In genomic region chr2:233519787-233520611, GRCh38 we compare ENCODE assay signal across 13 cellular contexts. TPM values are rescaled to one million over a fixed set of nuclear protein-coding genes. Genes with fewer than 3 reads are reported as not detected.
DNase-seq lines count a peak whose midpoint lies in the region; ATAC-seq, FAIRE-seq and TF ChIP-seq lines count a peak whose summit lies in the region.
"Had no signal": no experiment of that assay in that cellular context is flagged by ENCODE, and none has a peak within 500 bp of the region (broad histone marks: within the 10 kb centered on the region; RNA-seq: fewer than 3 reads in every experiment).

No MANE protein-coding gene starts in this region.

- 85% methylated on average over 3 of the region's 3 CpGs for WGBS in thyroid gland, 2 donors

- DNase-seq in GM12891 (ENCODE audit: insufficient read length, low spot score), result no peak
- DNase-seq in RPMI8226, result peak; percentile 45
- no peak for DNase-seq in thyroid gland
- no peak for DNase-seq in DMS114 treated with DMSO at 0.1 percent for 48 hours (lab: John Stamatoyannopoulos, UW; ENCODE audit: unreplicated experiment)
- no peak for DNase-seq in H4 (ENCODE audit: low spot score)
- DNase-seq in GF-D8 (lab: John Stamatoyannopoulos, UW), result no peak
- DNase-seq: activated T-cell treated with anti-CD3 and anti-CD28 coated beads, Interleukin-2, amount 50 U/mL, for 1 hour; cortex of kidney; natural killer cell; NCI-H187 treated with DMSO at 0.1 percent for 48 hours had no signal

- H3K36me3 ChIP-seq in thyroid gland, result peaks cover 6 to 11% of the 10 kb centered on the region in 2 donors

- H3K27ac ChIP-seq in thyroid gland, result no peak overlapping the region

- H3K27me3 ChIP-seq in thyroid gland, result no peaks in the 10 kb centered on the region

- no peaks in the 10 kb centered on the region for H3K4me1 ChIP-seq in thyroid gland

- intact Hi-C loops in thyroid gland (cut with DNase I), result no loop called here

- no peak for TF ChIP-seq POLR2A in GM12891 (IDR thresholded peaks at IDR 0.05; ENCODE audit: low read depth, low read length)
- TF ChIP-seq POLR2A in thyroid gland (IDR thresholded peaks at IDR 0.05), result no peak

- peak; percentile 52 for FAIRE-seq in GM12891 (lab: Jason Lieb, UNC)
- FAIRE-seq: H1 had no signal

- no peak overlapping the region for H3K4me3 ChIP-seq in thyroid gland (replicated peaks in 1 of 3)

- no peaks in the 10 kb centered on the region for H3K9me3 ChIP-seq in thyroid gland

- ATAC-seq in GM21381 (IDR thresholded peaks at IDR 0.05; ENCODE audit: unreplicated experiment) (peak; percentile 95), HG03097 (IDR thresholded peaks at IDR 0.05; ENCODE audit: low FRiP score, unreplicated experiment) (peak; percentile 75)
- ATAC-seq: natural killer cell had no signal

- TF ChIP-seq CTCF in thyroid gland (IDR thresholded peaks at IDR 0.05), result no peak

TF ChIP-seq in GM12891, 5 proteins besides CTCF, POLR2A, EP300 and RAD21:
- TF ChIP-seq POLR2AphosphoS5 (IDR thresholded peaks at IDR 0.05; ENCODE audit: low read depth, low read length) (no peak), SPI1 (IDR thresholded peaks at IDR 0.05; ENCODE audit: low read depth, low read length) (peak; percentile 82), PAX5 (IDR thresholded peaks at IDR 0.05; ENCODE audit: insufficient read depth, low read length, severe bottlenecking) (no peak)

RNA-seq across cellular contexts. Expression of gene USP40, which starts 46.6 kb away (rescaled TPM):
- 7.0 TPM for polyA plus RNA-seq in GM12891 (2012; ENCODE audit: low read depth, missing spikeins)
- 10 to 100 TPM; 70.7 to 99.0 (median 85.7) TPM for total RNA-seq in thyroid gland
- total RNA-seq in H4 (2014; rRNA removed; shearing (Covaris generic)), result 12.2 and 20.6 TPM in 2 replicates
